Comparison of ENCODE assay signal across 8 cellular contexts in the genomic region with DNA sequence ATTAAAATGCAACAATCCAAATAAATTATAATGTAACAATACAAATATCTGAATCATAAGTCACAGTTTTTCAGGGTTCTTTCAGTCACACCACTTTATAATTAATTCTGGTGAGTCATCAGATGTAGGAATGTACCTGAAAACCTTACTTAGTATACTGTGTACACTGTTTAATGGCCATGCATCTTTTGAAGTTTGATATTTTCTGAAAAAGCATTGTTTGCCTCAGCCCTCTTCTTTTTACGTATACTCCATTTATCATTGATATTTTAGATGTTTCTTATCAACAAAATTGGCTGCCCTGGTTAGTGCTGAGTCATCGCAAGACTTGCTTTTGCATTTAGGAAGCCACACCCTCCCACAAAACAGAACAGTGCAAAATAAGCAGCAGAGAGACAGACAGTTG.
DNase-seq lines count a peak whose midpoint lies in the region; ATAC-seq and TF ChIP-seq lines count a peak whose summit lies in the region.

No MANE protein-coding gene starts in this region.

- peaks cover 30% of the 10 kb centered on the region for H3K36me3 Mint-ChIP-seq in MCF 10A (ENCODE audit: insufficient read depth, unreplicated experiment)
- no peaks in the 10 kb centered on the region for H3K36me3 Mint-ChIP-seq in stimulated activated effector memory CD8-positive, alpha-beta T cell treated with anti-CD3 and anti-CD28 coated beads, Interleukin-12 subunit alpha, Interleukin-12 subunit beta, amount 100 ng/mL, for 72 hours

- ATAC-seq in HG03175 (IDR thresholded peaks at IDR 0.05; ENCODE audit: unreplicated experiment) (peak; percentile 81), psoas muscle (no peak)
- peak; percentile 63 for ATAC-seq in stimulated activated effector memory CD8-positive, alpha-beta T cell treated with anti-CD3 and anti-CD28 coated beads, Interleukin-12 subunit alpha, Interleukin-12 subunit beta, amount 100 ng/mL, for 72 hours

- H3K9me3 Mint-ChIP-seq in MCF 10A (ENCODE audit: unreplicated experiment), result no peaks in the 10 kb centered on the region
- no peaks in the 10 kb centered on the region for H3K9me3 Mint-ChIP-seq in stimulated activated effector memory CD8-positive, alpha-beta T cell treated with anti-CD3 and anti-CD28 coated beads, Interleukin-12 subunit alpha, Interleukin-12 subunit beta, amount 100 ng/mL, for 72 hours

- H3K4me3 ChIP-seq in breast epithelium, result no peak overlapping the region
- H3K4me3 ChIP-seq in psoas muscle, result no peak overlapping the region

- BruUV-seq in MCF 10A (replicated peaks; lab: Mats Ljungman, UMichigan), result no TSS peak

- CTCF ChIA-PET in MCF 10A (lab: Yijun Ruan, JAX), result no interaction called here

- H3K27ac ChIP-seq in breast epithelium (no peak overlapping the region), psoas muscle (no peak overlapping the region)

- H3K36me3 ChIP-seq in breast epithelium (no peaks in the 10 kb centered on the region), psoas muscle (ENCODE audit: insufficient read depth in 1 of 2, low read depth in 1 of 2) (peaks cover 0 to 11% of the 10 kb centered on the region in 2 donors)

- peak overlapping the region; percentile 63 for H3K27ac Mint-ChIP-seq in MCF 10A (ENCODE audit: low read depth, unreplicated experiment)
- H3K27ac Mint-ChIP-seq in stimulated activated effector memory CD8-positive, alpha-beta T cell treated with anti-CD3 and anti-CD28 coated beads, Interleukin-12 subunit alpha, Interleukin-12 subunit beta, amount 100 ng/mL, for 72 hours, result no peak overlapping the region

- no peaks in the 10 kb centered on the region for H3K9me3 ChIP-seq in breast epithelium
- no peaks in the 10 kb centered on the region for H3K9me3 ChIP-seq in psoas muscle

- H3K27me3 Mint-ChIP-seq in MCF 10A (ENCODE audit: insufficient read depth, unreplicated experiment), result no peaks in the 10 kb centered on the region

- POLR2A ChIA-PET in MCF 10A (lab: Yijun Ruan, JAX), result no interaction called here

- DNase-seq in MCF 10A (ENCODE audit: unreplicated experiment) (peak; percentile 52), breast epithelium (ENCODE audit: low spot score in 2 of 2) (no peak), astrocyte of the hippocampus (ENCODE audit: low read depth, low spot score) (peak; percentile 56), HK-2 (ENCODE audit: unreplicated experiment) (no peak), psoas muscle (no peak), SKM-1 (lab: John Stamatoyannopoulos, UW; ENCODE audit: unreplicated experiment) (no peak)
- no peak for DNase-seq in stimulated activated effector memory CD8-positive, alpha-beta T cell treated with anti-CD3 and anti-CD28 coated beads, Interleukin-12 subunit alpha, Interleukin-12 subunit beta, amount 100 ng/mL, for 72 hours (ENCODE audit: low spot score in 2 of 2)

- TF ChIP-seq CTCF in MCF 10A (IDR thresholded peaks at IDR 0.05; ENCODE audit: unreplicated experiment) (no peak), breast epithelium (IDR thresholded peaks at IDR 0.05) (no peak), psoas muscle (IDR thresholded peaks at IDR 0.05) (no peak)

- intact Hi-C loops in MCF 10A (cut with micrococcal nuclease), result loop anchor here (1.0 kb wide), 1 partner anchor 248 kb away; no protein-coding TSS in a partner anchor
- intact Hi-C loops in breast epithelium (cut with DNase I; ENCODE audit: low total_unique reads), result loop anchor here (10.0 kb wide), 1 partner anchor 194 kb away; no protein-coding TSS in a partner anchor
- intact Hi-C loops in psoas muscle (cut with DNase I), result no loop called here

- TF ChIP-seq POLR2A in breast epithelium (IDR thresholded peaks at IDR 0.05), result no peak

- WGBS in psoas muscle, 3 donors, result 76 to 79% (median 79%) methylated on average over 2 of the region's 2 CpGs

- H3K4me3 Mint-ChIP-seq in MCF 10A (ENCODE audit: unreplicated experiment), result no peak overlapping the region
- H3K4me3 Mint-ChIP-seq in stimulated activated effector memory CD8-positive, alpha-beta T cell treated with anti-CD3 and anti-CD28 coated beads, Interleukin-12 subunit alpha, Interleukin-12 subunit beta, amount 100 ng/mL, for 72 hours, result no peak overlapping the region

- H3K4me1 Mint-ChIP-seq in MCF 10A (ENCODE audit: insufficient read depth, unreplicated experiment), result peaks cover 5% of the 10 kb centered on the region
- no peaks in the 10 kb centered on the region for H3K4me1 Mint-ChIP-seq in stimulated activated effector memory CD8-positive, alpha-beta T cell treated with anti-CD3 and anti-CD28 coated beads, Interleukin-12 subunit alpha, Interleukin-12 subunit beta, amount 100 ng/mL, for 72 hours

- H3K4me1 ChIP-seq in breast epithelium, result no peaks in the 10 kb centered on the region
- no peaks in the 10 kb centered on the region for H3K4me1 ChIP-seq in psoas muscle

- H3K27me3 ChIP-seq in breast epithelium, result no peaks in the 10 kb centered on the region
- no peaks in the 10 kb centered on the region for H3K27me3 ChIP-seq in psoas muscle (ENCODE audit: insufficient read depth in 3 of 3, low read length in 2 of 3)

Comparison
In these comparisons a context has a peak if more than half of its experiments do, and no peak if none do; other contexts are left out.
1. DNase-seq: peak in MCF 10A (single experiment) and astrocyte of the hippocampus (single experiment); none in breast epithelium (0 of 2), stimulated activated effector memory CD8-positive, alpha-beta T cell treated with anti-CD3 and anti-CD28 coated beads, Interleukin-12 subunit alpha, Interleukin-12 subunit beta, amount 100 ng/mL, for 72 hours (0 of 2), HK-2 (single experiment), psoas muscle (0 of 2) and SKM-1 (single experiment).
2. ATAC-seq: peak in HG03175 (single experiment) and stimulated activated effector memory CD8-positive, alpha-beta T cell treated with anti-CD3 and anti-CD28 coated beads, Interleukin-12 subunit alpha, Interleukin-12 subunit beta, amount 100 ng/mL, for 72 hours (single experiment); none in psoas muscle (0 of 4).
3. intact Hi-C loops: an anchor here in MCF 10A (1.0 kb wide) and breast epithelium (10.0 kb wide); none called in psoas muscle.